8 cellular contexts compared by ENCODE assay signal in genomic region chr3:185282696-185283373, GRCh38.
A peak's percentile ranks its signal among the peaks of the same experiment; 100 is the strongest.
DNase-seq lines count a peak whose midpoint lies in the region; ATAC-seq, FAIRE-seq and TF ChIP-seq lines count a peak whose summit lies in the region.

No MANE protein-coding gene starts in this region.

- H3K4me1 ChIP-seq in OCI-LY1 (ENCODE audit: insufficient read depth, low read length, severe bottlenecking), result no peaks in the 10 kb centered on the region

- peak; percentile 99 for DNase-seq in COLO829 (ENCODE audit: low spot score)
- DNase-seq in HTR-8/SVneo (ENCODE audit: insufficient read length, low spot score), result peak; percentile 95
- DNase-seq in activated T-cell treated with anti-CD3 and anti-CD28 coated beads for 48 hours (ENCODE audit: low read depth), result peak; percentile 91
- DNase-seq in epithelial cell of prostate (ENCODE audit: low read depth, low spot score), result peak; percentile 85
- peak; percentile 91 for DNase-seq in middle frontal gyrus (ENCODE audit: extremely low spot score, low spot score)
- peak; percentile 91 to 94 for DNase-seq in stimulated activated CD8-positive, alpha-beta memory T cell treated with anti-CD3 and anti-CD28 coated beads, Interleukin-15, amount 100 ng/mL, for 48 hours (ENCODE audit: low read depth in 2 of 2)

- H3K9me2 ChIP-seq in OCI-LY1 (ENCODE audit: low read depth, low read length), result no peaks in the 10 kb centered on the region

- peak overlapping the region; percentile 51 for H3K4me3 ChIP-seq in OCI-LY1 (ENCODE audit: low read depth, low read length, poor library complexity, severe bottlenecking)

- no peaks in the 10 kb centered on the region for H3K79me2 ChIP-seq in OCI-LY1 (ENCODE audit: insufficient read depth, low read length)

- H3K9ac ChIP-seq in OCI-LY1 (ENCODE audit: low read length), result no peak overlapping the region

- H4K20me1 ChIP-seq in OCI-LY1 (ENCODE audit: insufficient read depth, low read length), result no peaks in the 10 kb centered on the region

- no peak for TF ChIP-seq CTCF in OCI-LY1 (IDR thresholded peaks at IDR 0.05; ENCODE audit: low read length)

- H3F3A ChIP-seq in OCI-LY1 (ENCODE audit: insufficient read depth, low read length), result no peaks in the 10 kb centered on the region

- H3K27ac ChIP-seq in OCI-LY1 (ENCODE audit: low read depth, low read length, poor library complexity, severe bottlenecking) (no peak overlapping the region), epithelial cell of prostate (peak overlapping the region; percentile 62)

- no peaks in the 10 kb centered on the region for H3K27me3 ChIP-seq in OCI-LY1 (ENCODE audit: insufficient read depth, low read length)

- FAIRE-seq in HTR-8/SVneo (lab: Jason Lieb, UNC), result peak; percentile 96

- peak; percentile 98 for ATAC-seq in GM21381 (IDR thresholded peaks at IDR 0.05; ENCODE audit: unreplicated experiment)

- 0 out of 2 replicates have a peak overlapping the region, but pooled peaks have one; percentile 61 for H2AFZ ChIP-seq in OCI-LY1 (ENCODE audit: low read length)

- H3K9me3 ChIP-seq in OCI-LY1 (ENCODE audit: low read length), result no peaks in the 10 kb centered on the region

- H3K36me3 ChIP-seq in OCI-LY1 (ENCODE audit: insufficient read depth, low read length), result no peaks in the 10 kb centered on the region

- H3K4me2 ChIP-seq in OCI-LY1 (ENCODE audit: low read length), result peak overlapping the region; percentile 41
